In genomic region chr10:17737021-17737965, GRCh38 we compare ENCODE assay signal across 8 cellular contexts. TPM values are rescaled to one million over a fixed set of nuclear protein-coding genes. Genes with fewer than 3 reads are reported as not detected.
DNase-seq lines count a peak whose midpoint lies in the region; ATAC-seq and TF ChIP-seq lines count a peak whose summit lies in the region.

No MANE protein-coding gene starts in this region.

- H3K36me3 Mint-ChIP-seq in brain = no peaks in the 10 kb centered on the region

- no peaks in the 10 kb centered on the region for H3K36me3 ChIP-seq in MM.1S (replicated peaks; ENCODE audit: insufficient read depth, low read length)
- no peaks in the 10 kb centered on the region for H3K36me3 ChIP-seq in effector memory CD4-positive, alpha-beta T cell (ENCODE audit: control insufficient read depth, insufficient read depth, low read length)

- peak overlapping the region in 1 of 5 experiments; percentile 37 for H3K27ac Mint-ChIP-seq in brain

- no peaks in the 10 kb centered on the region for H3K27me3 Mint-ChIP-seq in brain

- no peaks in the 10 kb centered on the region for H3K27me3 ChIP-seq in MM.1S (replicated peaks; ENCODE audit: insufficient read depth, low read length)
- no peaks in the 10 kb centered on the region for H3K27me3 ChIP-seq in effector memory CD4-positive, alpha-beta T cell (replicated peaks; ENCODE audit: control insufficient read depth, insufficient read depth, low read length, poor library complexity, severe bottlenecking)

- H3K4me3 Mint-ChIP-seq in brain = no peak overlapping the region

- H3K4me3 ChIP-seq in MM.1S (ENCODE audit: low read length) = no peak overlapping the region
- no peak overlapping the region for H3K4me3 ChIP-seq in effector memory CD4-positive, alpha-beta T cell (ENCODE audit: insufficient read depth, low read depth, low read length, poor library complexity, severe bottlenecking)

- no peaks in the 10 kb centered on the region for H3K9me2 ChIP-seq in MM.1S (replicated peaks; ENCODE audit: insufficient read depth, low read length)

- no peaks in the 10 kb centered on the region for H3K79me2 ChIP-seq in MM.1S (ENCODE audit: low read length)

- peaks cover 9% of the 10 kb centered on the region for H3K4me1 ChIP-seq in MM.1S (ENCODE audit: low read length)
- H3K4me1 ChIP-seq in effector memory CD4-positive, alpha-beta T cell (ENCODE audit: control insufficient read depth, insufficient read depth, low read length, poor library complexity, severe bottlenecking) = no peaks in the 10 kb centered on the region

- TF ChIP-seq CTCF in MM.1S (IDR thresholded peaks at IDR 0.05; ENCODE audit: low read length) (peak; percentile 61), brain (conservative IDR thresholded peaks at IDR 0.05) (peak; percentile 46 to 73)

- H3K27ac ChIP-seq in MM.1S (ENCODE audit: low read length) = no peak overlapping the region
- H3K27ac ChIP-seq in effector memory CD4-positive, alpha-beta T cell (ENCODE audit: insufficient read depth, low read length, poor library complexity, severe bottlenecking) = no peak overlapping the region

- H3K9ac ChIP-seq in MM.1S (ENCODE audit: low read length) = no peak overlapping the region

- H3K4me2 ChIP-seq in MM.1S (ENCODE audit: low read depth, low read length) = no peak overlapping the region

- no peaks in the 10 kb centered on the region for H3F3A ChIP-seq in MM.1S (ENCODE audit: insufficient read depth, low read length)

- no peaks in the 10 kb centered on the region for H3K9me3 ChIP-seq in MM.1S (replicated peaks; ENCODE audit: insufficient read depth, low read length)
- H3K9me3 ChIP-seq in effector memory CD4-positive, alpha-beta T cell (ENCODE audit: control insufficient read depth, low read length) = no peaks in the 10 kb centered on the region

- ATAC-seq in GM21526 (IDR thresholded peaks at IDR 0.05; ENCODE audit: low FRiP score, unreplicated experiment) = no peak

- H3K4me1 Mint-ChIP-seq in brain = no peaks in the 10 kb centered on the region

- DNase-seq in NCI-H510A treated with DMSO at 0.1 percent for 48 hours (lab: John Stamatoyannopoulos, UW) (peak; percentile 5), NCI-H510A (lab: John Stamatoyannopoulos, UW) (no peak), MM.1S (peak; percentile 55), kidney glomerular epithelial cell (lab: John Stamatoyannopoulos, UW) (peak; percentile 24)
- DNase-seq in effector memory CD4-positive, alpha-beta T cell = no peak
- no peak for DNase-seq in activated CD4-positive, alpha-beta T cell treated with anti-CD3 and anti-CD28 coated beads for 1 hour

- no peak overlapping the region for H2AFZ ChIP-seq in MM.1S (ENCODE audit: low read length)

- no peaks in the 10 kb centered on the region for H4K20me1 ChIP-seq in MM.1S (ENCODE audit: insufficient read depth, low read length)

- no peaks in the 10 kb centered on the region for H3K9me3 Mint-ChIP-seq in brain

RNA-seq across cellular contexts. Expression of gene TMEM236, which starts 14.7 kb away (rescaled TPM):
- polyA plus RNA-seq in brain (ENCODE audit: insufficient read depth, low read depth, low replicate concordance) = 0.05 TPM

Comparison
In these comparisons a context has a peak if more than half of its experiments do, and no peak if none do; other contexts are left out.
1. DNase-seq: peak in NCI-H510A treated with DMSO at 0.1 percent for 48 hours (single experiment), MM.1S (single experiment) and kidney glomerular epithelial cell (single experiment); none in NCI-H510A (single experiment), effector memory CD4-positive, alpha-beta T cell (0 of 3) and activated CD4-positive, alpha-beta T cell treated with anti-CD3 and anti-CD28 coated beads for 1 hour (single experiment).